In the genomic region with DNA sequence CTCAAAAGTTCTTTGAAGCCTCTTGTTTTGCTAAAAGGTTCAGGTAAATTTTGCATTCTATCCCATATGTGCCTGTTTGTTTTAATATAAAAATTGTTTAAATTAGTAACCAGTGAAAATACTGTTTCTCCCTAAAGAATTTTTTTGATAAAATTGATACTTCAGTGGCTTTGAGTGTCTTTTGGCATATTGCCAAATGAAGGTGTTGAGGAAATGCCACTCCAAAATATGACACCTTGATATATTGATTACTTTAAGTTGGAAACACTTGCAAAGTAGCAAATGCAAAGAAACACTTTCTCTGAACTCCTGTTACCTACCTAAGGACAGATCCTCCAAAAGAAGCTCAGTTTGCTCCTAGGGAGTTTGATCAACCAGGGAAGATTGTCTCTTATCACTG, we compare ENCODE assay signal across 19 cellular contexts.
"Had no signal": no experiment of that assay in that cellular context is flagged by ENCODE, and none has a peak within 500 bp of the region (broad histone marks: within the 10 kb centered on the region; RNA-seq: fewer than 3 reads in every experiment).

No MANE protein-coding gene starts in this region.

- H3K27ac Mint-ChIP-seq: activated B cell treated with CpG ODN at 0.5 μM for 24 hours; activated CD4-positive, alpha-beta T cell treated with anti-CD3 and anti-CD28 coated beads, Interleukin-2, amount 10 ng/mL, durations not matched to agents 7 days and 5 days; activated naive CD8-positive, alpha-beta T cell treated with anti-CD3 and anti-CD28 coated beads, Interleukin-2, amount 10 ng/mL, durations not matched to agents 7 days and 5 days; nephron progenitor cell; T-helper 2 cell treated with Interferon-gamma antibody and Interleukin-4, amounts not matched to agents 5 μg/mL and 100 μg/mL, for 36 hours had no signal

- H3K27me3 Mint-ChIP-seq: activated B cell treated with CpG ODN at 0.5 μM for 24 hours; activated CD4-positive, alpha-beta T cell treated with anti-CD3 and anti-CD28 coated beads, Interleukin-2, amount 10 ng/mL, durations not matched to agents 7 days and 5 days; activated naive CD8-positive, alpha-beta T cell treated with anti-CD3 and anti-CD28 coated beads, Interleukin-2, amount 10 ng/mL, durations not matched to agents 7 days and 5 days had no signal

- ATAC-seq: foreskin keratinocyte, right cardiac atrium had no signal

- H3K9me3 Mint-ChIP-seq: activated B cell treated with CpG ODN at 0.5 μM for 24 hours; activated CD4-positive, alpha-beta T cell treated with anti-CD3 and anti-CD28 coated beads, Interleukin-2, amount 10 ng/mL, durations not matched to agents 7 days and 5 days; activated naive CD8-positive, alpha-beta T cell treated with anti-CD3 and anti-CD28 coated beads, Interleukin-2, amount 10 ng/mL, durations not matched to agents 7 days and 5 days; T-helper 2 cell treated with Interferon-gamma antibody and Interleukin-4, amounts not matched to agents 5 μg/mL and 100 μg/mL, for 36 hours had no signal

- H3K9me3 ChIP-seq: prostate gland, tibial nerve had no signal

- H3K27me3 ChIP-seq: foreskin keratinocyte, tibial nerve had no signal

- H3K4me1 ChIP-seq: prostate gland had no signal

- H3K27ac ChIP-seq: foreskin keratinocyte, prostate gland, tibial nerve had no signal

- H3K4me3 ChIP-seq: prostate gland, tibial nerve had no signal

- H3K4me3 Mint-ChIP-seq: activated B cell treated with CpG ODN at 0.5 μM for 24 hours; activated CD4-positive, alpha-beta T cell treated with anti-CD3 and anti-CD28 coated beads, Interleukin-2, amount 10 ng/mL, durations not matched to agents 7 days and 5 days; activated naive CD8-positive, alpha-beta T cell treated with anti-CD3 and anti-CD28 coated beads, Interleukin-2, amount 10 ng/mL, durations not matched to agents 7 days and 5 days; nephron progenitor cell; T-helper 2 cell treated with Interferon-gamma antibody and Interleukin-4, amounts not matched to agents 5 μg/mL and 100 μg/mL, for 36 hours had no signal

- H3K36me3 ChIP-seq: prostate gland had no signal

- DNase-seq: activated B cell treated with CpG ODN at 0.5 μM for 24 hours; activated CD4-positive, alpha-beta T cell treated with anti-CD3 and anti-CD28 coated beads, Interleukin-2, amount 10 ng/mL, durations not matched to agents 7 days and 5 days; activated naive CD8-positive, alpha-beta T cell treated with anti-CD3 and anti-CD28 coated beads, Interleukin-2, amount 10 ng/mL, durations not matched to agents 7 days and 5 days; activated T-cell treated with anti-CD3 and anti-CD28 coated beads, Interleukin-2, amount 50 U/mL, for 1 hour; aorta; cerebellar nuclear complex; effector CD8-positive, alpha-beta T cell; foreskin keratinocyte; mesendoderm; nephron progenitor cell; right cardiac atrium; small intestine; stimulated activated CD4-positive, alpha-beta T cell treated with anti-CD3 and anti-CD28 coated beads, Interleukin-4, amount 100 ng/mL, for 4 hours; stimulated activated CD8-positive, alpha-beta memory T cell treated with anti-CD3 and anti-CD28 coated beads, Interleukin-4, amount 100 ng/mL, for 48 hours; stimulated activated naive CD4-positive, alpha-beta T cell treated with Interleukin-2 at 50 U/mL for 16 hours; substantia nigra had no signal
